Comparison of ENCODE assay signal across 12 cellular contexts in the genomic region with DNA sequence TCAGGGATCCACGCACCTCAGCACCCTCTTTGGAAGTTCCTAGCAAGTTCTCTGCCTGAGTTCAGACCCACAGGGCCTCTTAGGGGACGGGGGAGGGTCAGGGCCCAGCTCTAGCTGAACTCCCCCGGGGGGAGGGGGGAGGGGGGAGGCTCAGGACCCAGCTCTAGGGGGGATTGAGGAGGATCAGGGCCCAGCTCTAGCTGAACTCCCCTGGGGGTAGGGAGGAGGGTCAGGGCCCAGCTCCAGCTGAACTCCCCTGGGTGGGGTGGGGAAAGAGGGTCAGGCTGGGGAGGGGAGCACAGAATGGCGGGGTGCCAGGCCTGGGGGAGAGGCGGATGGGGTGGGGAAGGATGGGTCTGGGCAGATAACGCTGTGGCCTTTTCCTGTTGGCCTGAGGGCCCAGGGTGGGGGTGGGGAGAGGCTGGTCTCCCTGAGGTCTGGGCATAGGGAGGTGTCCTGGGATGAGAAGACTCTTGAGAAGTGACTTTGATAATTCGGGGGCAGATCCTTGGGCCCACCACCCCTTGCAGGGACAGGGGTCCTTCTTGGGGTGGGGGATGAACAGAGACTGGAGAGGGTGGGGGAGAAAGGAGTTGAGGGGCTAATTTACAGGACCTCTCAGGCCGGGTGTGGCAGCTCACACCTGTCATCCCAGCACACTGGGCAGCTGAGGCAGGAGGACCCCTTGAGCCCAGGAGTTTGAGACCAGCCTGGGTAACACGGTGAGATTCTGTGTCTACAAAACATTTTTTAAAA. TPM values are rescaled to one million over a fixed set of nuclear protein-coding genes. Genes with fewer than 3 reads are reported as not detected.
DNase-seq lines count a peak whose midpoint lies in the region; TF ChIP-seq lines count a peak whose summit lies in the region.
"Had no signal": no experiment of that assay in that cellular context is flagged by ENCODE, and none has a peak within 500 bp of the region (broad histone marks: within the 10 kb centered on the region; RNA-seq: fewer than 3 reads in every experiment).

No MANE protein-coding gene starts in this region.

- H3K4me3 Mint-ChIP-seq in endodermal cell = no peak overlapping the region
- H3K4me3 Mint-ChIP-seq: naive thymus-derived CD8-positive, alpha-beta T cell had no signal

- no peak overlapping the region for H3K27ac ChIP-seq in HEK293 (ENCODE audit: extremely low read depth, low read depth, low read length)
- no peak overlapping the region for H3K27ac ChIP-seq in endodermal cell (ENCODE audit: low read depth, low read length)
- no peak overlapping the region for H3K27ac ChIP-seq in neuronal stem cell (replicated peaks; ENCODE audit: low read length)
- no peak overlapping the region for H3K27ac ChIP-seq in GM23248
- H3K27ac ChIP-seq: PC-9 had no signal

- no peak overlapping the region for H3K4me2 ChIP-seq in neuronal stem cell (ENCODE audit: insufficient read depth, low read length, poor library complexity, severe bottlenecking)
- H3K4me2 ChIP-seq in GM23248 (ENCODE audit: unreplicated experiment) = no peak overlapping the region
- H3K4me2 ChIP-seq: PC-9 had no signal

- no peaks in the 10 kb centered on the region for H3K36me3 Mint-ChIP-seq in endodermal cell (ENCODE audit: low read depth)
- H3K36me3 Mint-ChIP-seq: IgD-negative memory B cell; naive thymus-derived CD8-positive, alpha-beta T cell had no signal

- H3K4me1 Mint-ChIP-seq in endodermal cell = peaks cover 18% of the 10 kb centered on the region

- H2AFZ ChIP-seq in neuronal stem cell (ENCODE audit: low read length) = no peak overlapping the region
- no peak overlapping the region for H2AFZ ChIP-seq in GM23248
- H2AFZ ChIP-seq: PC-9 had no signal

- in situ Hi-C loops in GM23248 (cut with MboI) = no loop called here

- no peaks in the 10 kb centered on the region for H3K79me1 ChIP-seq in neuronal stem cell (ENCODE audit: low read depth, low read length)

- intact Hi-C loops in posterior vena cava (cut with DNase I) = no loop called here

- peak overlapping the region; percentile 36 for H3K27ac Mint-ChIP-seq in endodermal cell
- H3K27ac Mint-ChIP-seq: IgD-negative memory B cell; naive thymus-derived CD8-positive, alpha-beta T cell had no signal

- H3K27me3 ChIP-seq in endodermal cell (ENCODE audit: control insufficient read depth, insufficient read depth, low read length, poor library complexity, severe bottlenecking) (no peaks in the 10 kb centered on the region), neuronal stem cell (ENCODE audit: control insufficient read depth in 3 of 3, insufficient read depth in 3 of 3, low read depth in 1 of 3, low read length in 3 of 3) (no peaks in the 10 kb centered on the region), GM23248 (replicated peaks; ENCODE audit: insufficient read depth) (no peaks in the 10 kb centered on the region)

- H3K4ac ChIP-seq in neuronal stem cell (ENCODE audit: low read length) = no peak overlapping the region

- H3K27me3 Mint-ChIP-seq in endodermal cell (ENCODE audit: insufficient read depth) = no peaks in the 10 kb centered on the region

- no peak overlapping the region for H3K18ac ChIP-seq in neuronal stem cell (ENCODE audit: low read length)

- H4K20me1 ChIP-seq in GM23248 (ENCODE audit: insufficient read depth) = no peaks in the 10 kb centered on the region

- H3K36me3 ChIP-seq in HEK293 (ENCODE audit: control insufficient read depth in 2 of 2, insufficient read depth in 1 of 2, low read length in 2 of 2) (no peaks in the 10 kb centered on the region), endodermal cell (ENCODE audit: control insufficient read depth, insufficient read depth, low read length) (peaks cover 4% of the 10 kb centered on the region), neuronal stem cell (replicated peaks in 1 of 2; ENCODE audit: control insufficient read depth in 2 of 2, insufficient read depth in 2 of 2, low read length in 2 of 2) (no peaks in the 10 kb centered on the region), GM23248 (ENCODE audit: low read depth) (no peaks in the 10 kb centered on the region)

- no peaks in the 10 kb centered on the region for H3K9me2 ChIP-seq in GM23248 (ENCODE audit: insufficient read depth)

- WGBS in endodermal cell (ENCODE audit: insufficient coverage in 1 of 2, insufficient read length in 1 of 2), 2 experiments = 78 to 82% methylated on average over 3 to 9 of the region's 9 CpGs
- no CpG with 5 or more reads among the region's 9 CpGs for WGBS in neuronal stem cell (ENCODE audit: extremely low coverage in 2 of 2, insufficient read length in 2 of 2, insufficient replicate concordance in 1 of 2), 2 donors
- WGBS in GM23248 (ENCODE audit: low coverage in 1 of 2, low lambda C conversion rate in 2 of 2, missing lambda C conversion rate in 2 of 2), 2 experiments = 80% methylated on average over 2 to 9 of the region's 9 CpGs

- no peak overlapping the region for H4K91ac ChIP-seq in neuronal stem cell (ENCODE audit: low read depth, low read length, poor library complexity)

- H3K9ac ChIP-seq in endodermal cell (ENCODE audit: extremely low read depth, low read length, poor library complexity, severe bottlenecking) (no peak overlapping the region), neuronal stem cell (ENCODE audit: low read depth, low read length, poor library complexity) (no peak overlapping the region), GM23248 (no peak overlapping the region)

- H3K9me3 Mint-ChIP-seq in endodermal cell = no peaks in the 10 kb centered on the region
- H3K9me3 Mint-ChIP-seq: IgD-negative memory B cell; naive thymus-derived CD8-positive, alpha-beta T cell had no signal

- no peak overlapping the region for H2BK12ac ChIP-seq in neuronal stem cell (ENCODE audit: low read length)

- H2AK5ac ChIP-seq in neuronal stem cell (ENCODE audit: low read depth, low read length) = peak overlapping the region; percentile 8

- DNase-seq in endodermal cell (peak; percentile 58), neuronal stem cell (ENCODE audit: low spot score) (no peak), GM23248 (no peak), posterior vena cava (ENCODE audit: low spot score) (no peak), AML-193 (lab: John Stamatoyannopoulos, UW) (no peak)
- DNase-seq: activated T-cell treated with anti-CD3 and anti-CD28 coated beads, Interleukin-2, amount 50 U/mL, for 1 hour; naive thymus-derived CD8-positive, alpha-beta T cell; PC-9 had no signal

- no peaks in the 10 kb centered on the region for H3K79me2 ChIP-seq in GM23248 (ENCODE audit: insufficient read depth)

- H3K4me3 ChIP-seq in HEK293 (ENCODE audit: low read depth, low read length) (no peak overlapping the region), endodermal cell (ENCODE audit: low read length) (no peak overlapping the region), neuronal stem cell (ENCODE audit: low read length in 2 of 2) (no peak overlapping the region), GM23248 (no peak overlapping the region)
- H3K4me3 ChIP-seq: PC-9 had no signal

- no peak overlapping the region for H4K8ac ChIP-seq in neuronal stem cell (ENCODE audit: low read depth, low read length)

- H3K4me1 ChIP-seq in HEK293 (ENCODE audit: control insufficient read depth, insufficient read depth, low read length) (peaks cover 2% of the 10 kb centered on the region; the same call in 1 of the 2 replicates), endodermal cell (ENCODE audit: control insufficient read depth, insufficient read depth, low read length) (peaks cover 4% of the 10 kb centered on the region), neuronal stem cell (ENCODE audit: control insufficient read depth in 2 of 2, insufficient read depth in 1 of 2, low read depth in 1 of 2, low read length in 2 of 2) (peaks cover 13 to 16% of the 10 kb centered on the region in 2 donors), GM23248 (ENCODE audit: insufficient read depth) (peaks cover 14% of the 10 kb centered on the region; the same call in 1 of the 2 replicates)

- no peak overlapping the region for H3K23ac ChIP-seq in neuronal stem cell (ENCODE audit: low read depth, low read length, poor library complexity)

- POLR2A ChIA-PET in HEK293 (lab: Yijun Ruan, JAX) = no interaction called here

- TF ChIP-seq CTCF in HEK293 (tag by site-specific recombination; IDR thresholded peaks at IDR 0.05) = no peak
- TF ChIP-seq CTCF in endodermal cell (conservative IDR thresholded peaks at IDR 0.05) = no peak

- H3F3A ChIP-seq in GM23248 (ENCODE audit: insufficient read depth) = no peaks in the 10 kb centered on the region

- H3K9me3 ChIP-seq in HEK293 (ENCODE audit: control insufficient read depth, insufficient read depth, low read depth, low read length) (no peaks in the 10 kb centered on the region), endodermal cell (ENCODE audit: control insufficient read depth, low read length) (no peaks in the 10 kb centered on the region), neuronal stem cell (replicated peaks in 1 of 2; ENCODE audit: control insufficient read depth in 2 of 2, insufficient read depth in 1 of 2, low read depth in 1 of 2, low read length in 2 of 2) (no peaks in the 10 kb centered on the region), GM23248 (ENCODE audit: low read depth) (no peaks in the 10 kb centered on the region)

- H2BK15ac ChIP-seq in neuronal stem cell (ENCODE audit: low read length) = peak overlapping the region; percentile 75

- CTCF ChIA-PET in HEK293 (lab: Yijun Ruan, JAX) = interaction anchor here (0.6 kb wide), 1 partner anchor 291 kb away, joined by 4 read pairs; no protein-coding TSS in a partner anchor

- no peak overlapping the region for H2BK5ac ChIP-seq in neuronal stem cell (ENCODE audit: low read length)

- no peak overlapping the region for H3K14ac ChIP-seq in neuronal stem cell (ENCODE audit: low read length)

- H2BK120ac ChIP-seq in neuronal stem cell (ENCODE audit: low read depth, low read length) = peak overlapping the region; percentile 17

RNA-seq across cellular contexts. Expression of gene PTBP1, which starts 5.5 kb away (rescaled TPM):
- total RNA-seq in endodermal cell (100 to 1,000 TPM; 647 to 694 TPM), posterior vena cava (100 to 1,000 TPM; 151 to 168 TPM)
- 360 TPM for polyA plus RNA-seq in endodermal cell (2013, experiment 1 of 2)
- polyA plus RNA-seq in endodermal cell (2013, experiment 2 of 2) = 328 TPM
- 412 TPM for polyA plus RNA-seq in neuronal stem cell (2013, experiment 1 of 2)
- polyA plus RNA-seq in neuronal stem cell (2013, experiment 2 of 2) = 415 TPM
- total RNA-seq in GM23248 (2014; rRNA removed; shearing (Covaris generic)) = 175 and 194 TPM in 2 replicates
- polyA plus RNA-seq in GM23248 (2016; fragmentation: Nextera tagmentation; extraction: Ambion mirVana) = 157 and 160 TPM in 2 replicates

RNA-seq across cellular contexts. Expression of gene PLPPR3, which starts 30.0 kb away (rescaled TPM):
- total RNA-seq in endodermal cell (100 to 1,000 TPM; 110 to 111 TPM), posterior vena cava (not detected)
- 157 TPM for polyA plus RNA-seq in endodermal cell (2013, experiment 1 of 2)
- polyA plus RNA-seq in endodermal cell (2013, experiment 2 of 2) = 150 TPM
- 56.3 TPM for polyA plus RNA-seq in neuronal stem cell (2013, experiment 1 of 2)
- polyA plus RNA-seq in neuronal stem cell (2013, experiment 2 of 2) = 54.0 TPM
- total RNA-seq in GM23248 (2014; rRNA removed; shearing (Covaris generic)) = 0.32 TPM in 1 of 2 replicates, not detected in the other
- not detected in 2 replicates for polyA plus RNA-seq in GM23248 (2016; fragmentation: Nextera tagmentation; extraction: Ambion mirVana)
- total RNA-seq: naive thymus-derived CD8-positive, alpha-beta T cell had no signal
- polyA plus RNA-seq: IgD-negative memory B cell; naive thymus-derived CD8-positive, alpha-beta T cell had no signal

RNA-seq across cellular contexts. Expression of gene AZU1, which starts 35.9 kb away (rescaled TPM):
- total RNA-seq in endodermal cell (1 to 10 TPM; 2.5 to 3.7 TPM), posterior vena cava (under 1 TPM in 1 of 2 donors, not detected in 1; 0.29 TPM)
- polyA plus RNA-seq in endodermal cell (2013, experiment 1 of 2) = 1.2 TPM
- 1.2 TPM for polyA plus RNA-seq in endodermal cell (2013, experiment 2 of 2)
- polyA plus RNA-seq in neuronal stem cell (2013, experiment 1 of 2) = 1.2 TPM
- polyA plus RNA-seq in neuronal stem cell (2013, experiment 2 of 2) = 1.3 TPM
- not detected in 2 replicates for total RNA-seq in GM23248 (2014; rRNA removed; shearing (Covaris generic))
- polyA plus RNA-seq in GM23248 (2016; fragmentation: Nextera tagmentation; extraction: Ambion mirVana) = not detected in 2 replicates
- total RNA-seq: endothelial cell of umbilical vein, PC-9 had no signal
- polyA plus RNA-seq: IgD-negative memory B cell; naive thymus-derived CD8-positive, alpha-beta T cell had no signal

RNA-seq across cellular contexts. Expression of gene MISP, which starts 40.9 kb away (rescaled TPM):
- total RNA-seq in endodermal cell (under 1 TPM in 1 of 2 donors, not detected in 1; 0.11 TPM), posterior vena cava (under 1 TPM in 1 of 2 donors, not detected in 1; 0.14 TPM)
- 0.18 TPM for polyA plus RNA-seq in endodermal cell (2013, experiment 1 of 2)
- polyA plus RNA-seq in endodermal cell (2013, experiment 2 of 2) = 0.21 TPM
- 0.11 TPM for polyA plus RNA-seq in neuronal stem cell (2013, experiment 1 of 2)
- polyA plus RNA-seq in neuronal stem cell (2013, experiment 2 of 2) = 0.07 TPM
- not detected in 2 replicates for total RNA-seq in GM23248 (2014; rRNA removed; shearing (Covaris generic))
- polyA plus RNA-seq in GM23248 (2016; fragmentation: Nextera tagmentation; extraction: Ambion mirVana) = 0.13 TPM in 1 of 2 replicates, not detected in the other
- total RNA-seq: endothelial cell of umbilical vein; naive thymus-derived CD8-positive, alpha-beta T cell had no signal
- polyA plus RNA-seq: endothelial cell of umbilical vein; IgD-negative memory B cell; naive thymus-derived CD8-positive, alpha-beta T cell had no signal

RNA-seq across cellular contexts. Expression of gene PRTN3, which starts 49.0 kb away (rescaled TPM):
- not detected for total RNA-seq in endodermal cell
- polyA plus RNA-seq in endodermal cell (2013, experiment 1 of 2) = 0.61 TPM
- polyA plus RNA-seq in endodermal cell (2013, experiment 2 of 2) = 0.29 TPM
- polyA plus RNA-seq in neuronal stem cell (2013, experiment 1 of 2) = 1.9 TPM
- 1.9 TPM for polyA plus RNA-seq in neuronal stem cell (2013, experiment 2 of 2)
- not detected in 2 replicates for total RNA-seq in GM23248 (2014; rRNA removed; shearing (Covaris generic))
- polyA plus RNA-seq in GM23248 (2016; fragmentation: Nextera tagmentation; extraction: Ambion mirVana) = not detected in 2 replicates
- total RNA-seq in posterior vena cava = under 1 TPM in 1 of 2 donors, not detected in 1; 0.38 TPM
- total RNA-seq: endothelial cell of umbilical vein; naive thymus-derived CD8-positive, alpha-beta T cell; PC-9 had no signal
- polyA plus RNA-seq: BJ; endothelial cell of umbilical vein; IgD-negative memory B cell; naive thymus-derived CD8-positive, alpha-beta T cell had no signal

Comparison
In these comparisons a context has a peak if more than half of its experiments do, and no peak if none do; other contexts are left out.
1. RNA of gene PLPPR3, which starts 30.0 kb away (total RNA-seq): 110 to 111 TPM in endodermal cell; 0.32 TPM in GM23248 and not detected in posterior vena cava; every median in the first group is over 10 times any median in the second.